24 cellular contexts compared by ENCODE assay signal in genomic region chr10:1169186-1169885, GRCh38.
"Had no signal": no experiment of that assay in that cellular context is flagged by ENCODE, and none has a peak within 500 bp of the region (broad histone marks: within the 10 kb centered on the region; RNA-seq: fewer than 3 reads in every experiment).

No MANE protein-coding gene starts in this region.

- H3K9me3 Mint-ChIP-seq: activated CD4-positive, alpha-beta T cell treated with anti-CD3 and anti-CD28 coated beads, Interleukin-2, amount 10 ng/mL, durations not matched to agents 24 days and 14 days; activated CD8-positive, alpha-beta T cell treated with anti-CD3 and anti-CD28 coated beads for 36 hours; activated naive CD4-positive, alpha-beta T cell treated with anti-CD3 and anti-CD28 coated beads, Interleukin-2, amount 50 U/mL, for 72 hours; effector memory CD8-positive, alpha-beta T cell; nephron progenitor cell; stimulated activated memory B cell treated with anti-CD40 and anti-IgM and Interleukin-4, amounts not matched to agents 10 μg/mL and 1 μg/mL and 100 μg/mL, for 72 hours; T-helper 1 cell treated with Interleukin-12 subunit alpha and Interleukin-12 subunit beta and Interleukin-4 antibody, amounts not matched to agents 30 μg/mL and 1 μg/mL, for 36 hours had no signal

- ATAC-seq: activated CD4-positive, CD25-positive, alpha-beta regulatory T cell treated with anti-CD3 and anti-CD28 coated beads, Interleukin-2, amount 50 U/mL, for 24 hours; activated CD8-positive, alpha-beta memory T cell treated with anti-CD3 and anti-CD28 coated beads, Interleukin-2, amount 10 ng/mL, durations not matched to agents 7 days and 5 days; activated CD8-positive, alpha-beta T cell treated with anti-CD3 and anti-CD28 coated beads for 36 hours; activated naive CD4-positive, alpha-beta T cell treated with anti-CD3 and anti-CD28 coated beads, Interleukin-2, amount 50 U/mL, for 72 hours; effector memory CD8-positive, alpha-beta T cell; gastrocnemius medialis; left lung; stimulated activated memory B cell treated with anti-CD40 and anti-IgM and Interleukin-4, amounts not matched to agents 10 μg/mL and 1 μg/mL and 100 μg/mL, for 72 hours had no signal

- H3K27ac Mint-ChIP-seq: activated CD4-positive, alpha-beta T cell treated with anti-CD3 and anti-CD28 coated beads, Interleukin-2, amount 10 ng/mL, durations not matched to agents 24 days and 14 days; activated CD8-positive, alpha-beta memory T cell treated with anti-CD3 and anti-CD28 coated beads, Interleukin-2, amount 10 ng/mL, durations not matched to agents 7 days and 5 days; activated CD8-positive, alpha-beta T cell treated with anti-CD3 and anti-CD28 coated beads for 36 hours; activated naive CD4-positive, alpha-beta T cell treated with anti-CD3 and anti-CD28 coated beads, Interleukin-2, amount 50 U/mL, for 72 hours; nephron progenitor cell; stimulated activated memory B cell treated with anti-CD40 and anti-IgM and Interleukin-4, amounts not matched to agents 10 μg/mL and 1 μg/mL and 100 μg/mL, for 72 hours; T-helper 1 cell treated with Interleukin-12 subunit alpha and Interleukin-12 subunit beta and Interleukin-4 antibody, amounts not matched to agents 30 μg/mL and 1 μg/mL, for 36 hours had no signal

- H3K36me3 Mint-ChIP-seq: activated CD8-positive, alpha-beta memory T cell treated with anti-CD3 and anti-CD28 coated beads, Interleukin-2, amount 10 ng/mL, durations not matched to agents 7 days and 5 days; activated naive CD4-positive, alpha-beta T cell treated with anti-CD3 and anti-CD28 coated beads, Interleukin-2, amount 50 U/mL, for 72 hours; stimulated activated memory B cell treated with anti-CD40 and anti-IgM and Interleukin-4, amounts not matched to agents 10 μg/mL and 1 μg/mL and 100 μg/mL, for 72 hours had no signal

- H3K4me3 ChIP-seq: adrenal gland, ascending aorta, esophagus muscularis mucosa, gastrocnemius medialis, left lung, stomach, transverse colon, vagina had no signal

- H3K27ac ChIP-seq: adrenal gland, ascending aorta, brain microvascular endothelial cell, esophagus muscularis mucosa, gastrocnemius medialis, left lung, stomach, transverse colon, vagina had no signal

- H3K4me1 Mint-ChIP-seq: activated CD4-positive, alpha-beta T cell treated with anti-CD3 and anti-CD28 coated beads, Interleukin-2, amount 10 ng/mL, durations not matched to agents 24 days and 14 days; activated CD8-positive, alpha-beta memory T cell treated with anti-CD3 and anti-CD28 coated beads, Interleukin-2, amount 10 ng/mL, durations not matched to agents 7 days and 5 days; stimulated activated memory B cell treated with anti-CD40 and anti-IgM and Interleukin-4, amounts not matched to agents 10 μg/mL and 1 μg/mL and 100 μg/mL, for 72 hours had no signal

- H3K4me3 Mint-ChIP-seq: activated CD4-positive, alpha-beta T cell treated with anti-CD3 and anti-CD28 coated beads, Interleukin-2, amount 10 ng/mL, durations not matched to agents 24 days and 14 days; activated CD8-positive, alpha-beta memory T cell treated with anti-CD3 and anti-CD28 coated beads, Interleukin-2, amount 10 ng/mL, durations not matched to agents 7 days and 5 days; activated CD8-positive, alpha-beta T cell treated with anti-CD3 and anti-CD28 coated beads for 36 hours; effector memory CD8-positive, alpha-beta T cell; nephron progenitor cell; stimulated activated memory B cell treated with anti-CD40 and anti-IgM and Interleukin-4, amounts not matched to agents 10 μg/mL and 1 μg/mL and 100 μg/mL, for 72 hours; T-helper 1 cell treated with Interleukin-12 subunit alpha and Interleukin-12 subunit beta and Interleukin-4 antibody, amounts not matched to agents 30 μg/mL and 1 μg/mL, for 36 hours had no signal

- DNase-seq: activated CD4-positive, alpha-beta T cell treated with anti-CD3 and anti-CD28 coated beads, Interleukin-2, amount 10 ng/mL, durations not matched to agents 24 days and 14 days; activated CD8-positive, alpha-beta memory T cell treated with anti-CD3 and anti-CD28 coated beads, Interleukin-2, amount 10 ng/mL, durations not matched to agents 7 days and 5 days; activated CD8-positive, alpha-beta T cell treated with anti-CD3 and anti-CD28 coated beads for 36 hours; activated T-cell treated with anti-CD3 and anti-CD28 coated beads for 4 hours; adrenal gland; brain microvascular endothelial cell; central memory CD4-positive, alpha-beta T cell; effector memory CD8-positive, alpha-beta T cell; gastrocnemius medialis; kidney glomerular epithelial cell; nephron progenitor cell; nucleus accumbens; stomach; T1000; transverse colon had no signal

- H3K27me3 Mint-ChIP-seq: activated CD4-positive, alpha-beta T cell treated with anti-CD3 and anti-CD28 coated beads, Interleukin-2, amount 10 ng/mL, durations not matched to agents 24 days and 14 days; activated CD8-positive, alpha-beta memory T cell treated with anti-CD3 and anti-CD28 coated beads, Interleukin-2, amount 10 ng/mL, durations not matched to agents 7 days and 5 days had no signal

- H3K27me3 ChIP-seq: adrenal gland, ascending aorta, brain microvascular endothelial cell, transverse colon, vagina had no signal

- H3K4me1 ChIP-seq: adrenal gland, ascending aorta, esophagus muscularis mucosa, gastrocnemius medialis, left lung, stomach, transverse colon, vagina had no signal

- H3K36me3 ChIP-seq: adrenal gland, ascending aorta, brain microvascular endothelial cell, esophagus muscularis mucosa, gastrocnemius medialis, left lung, stomach, transverse colon, vagina had no signal

- H3K9me3 ChIP-seq: adrenal gland, ascending aorta, esophagus muscularis mucosa, gastrocnemius medialis, left lung, stomach, transverse colon, vagina had no signal

- FAIRE-seq: colon had no signal
